ENCODE assay signal across 25 cellular contexts in the genomic region with DNA sequence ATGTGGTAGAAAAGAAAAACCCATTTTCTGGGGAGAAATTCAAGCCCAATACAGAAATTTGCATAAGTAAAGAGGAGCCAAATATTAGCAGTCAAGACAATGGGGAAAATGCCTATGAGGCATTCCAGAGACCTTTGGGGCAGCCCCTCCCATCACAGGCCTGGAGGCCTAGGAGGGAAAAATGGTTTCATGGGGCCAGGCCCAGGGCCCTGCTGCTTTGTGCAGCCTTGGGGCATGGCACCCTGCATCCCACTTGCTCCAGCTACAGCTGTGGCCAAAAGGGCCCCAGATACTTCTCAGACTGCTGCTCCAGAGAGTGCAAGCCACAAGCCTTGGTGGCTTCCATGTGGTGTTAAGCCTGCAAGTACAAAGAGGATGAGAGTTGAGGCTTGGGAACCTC. TPM values are rescaled to one million over a fixed set of nuclear protein-coding genes. Genes with fewer than 3 reads are reported as not detected.
DNase-seq lines count a peak whose midpoint lies in the region; ATAC-seq, FAIRE-seq and TF ChIP-seq lines count a peak whose summit lies in the region.
"Had no signal": no experiment of that assay in that cellular context is flagged by ENCODE, and none has a peak within 500 bp of the region (broad histone marks: within the 10 kb centered on the region; RNA-seq: fewer than 3 reads in every experiment).

No MANE protein-coding gene starts in this region.

- no peaks in the 10 kb centered on the region for H3K27me3 ChIP-seq in esophagus squamous epithelium
- H3K27me3 ChIP-seq: BE2C had no signal

- no peaks in the 10 kb centered on the region for H3K27me3 Mint-ChIP-seq in dendritic cell treated with granulocyte-macrophage colony-stimulating factor and Interleukin-4, amounts not matched to agents 40 ng/mL and 50 ng/mL, for 4 days
- no peaks in the 10 kb centered on the region for H3K27me3 Mint-ChIP-seq in T-helper 2 cell treated with Interferon-gamma antibody and Interleukin-4, amounts not matched to agents 5 μg/mL and 100 μg/mL, for 36 hours (ENCODE audit: low read depth)
- H3K27me3 Mint-ChIP-seq: CD4-positive, CD25-positive, alpha-beta regulatory T cell had no signal

- TF ChIP-seq CTCF in A549 (IDR thresholded peaks at IDR 0.05) (no peak), HEK293 (tag by site-specific recombination; IDR thresholded peaks at IDR 0.05) (no peak), esophagus squamous epithelium (IDR thresholded peaks at IDR 0.05) (no peak)

- peak overlapping the region; percentile 89 for H3K27ac Mint-ChIP-seq in dendritic cell treated with granulocyte-macrophage colony-stimulating factor and Interleukin-4, amounts not matched to agents 40 ng/mL and 50 ng/mL, for 4 days
- H3K27ac Mint-ChIP-seq in T-helper 2 cell treated with Interferon-gamma antibody and Interleukin-4, amounts not matched to agents 5 μg/mL and 100 μg/mL, for 36 hours: no peak overlapping the region
- H3K27ac Mint-ChIP-seq: CD8-positive, alpha-beta T cell; H9; HFFc6 had no signal

- H3K4me3 Mint-ChIP-seq in dendritic cell treated with granulocyte-macrophage colony-stimulating factor and Interleukin-4, amounts not matched to agents 40 ng/mL and 50 ng/mL, for 4 days: no peak overlapping the region
- no peak overlapping the region for H3K4me3 Mint-ChIP-seq in T-helper 2 cell treated with Interferon-gamma antibody and Interleukin-4, amounts not matched to agents 5 μg/mL and 100 μg/mL, for 36 hours
- H3K4me3 Mint-ChIP-seq: CD4-positive, CD25-positive, alpha-beta regulatory T cell; CD8-positive, alpha-beta T cell; H9; HFFc6 had no signal

- ATAC-seq in A549 (no peak), GM18909 (IDR thresholded peaks at IDR 0.05; ENCODE audit: poor library complexity, unreplicated experiment) (no peak)
- ATAC-seq: CD8-positive, alpha-beta T cell; HCT116 had no signal

- peaks cover 17% of the 10 kb centered on the region for H3K9me3 Mint-ChIP-seq in dendritic cell treated with granulocyte-macrophage colony-stimulating factor and Interleukin-4, amounts not matched to agents 40 ng/mL and 50 ng/mL, for 4 days
- H3K9me3 Mint-ChIP-seq in T-helper 2 cell treated with Interferon-gamma antibody and Interleukin-4, amounts not matched to agents 5 μg/mL and 100 μg/mL, for 36 hours: peaks cover 30% of the 10 kb centered on the region

- no peak for TF ChIP-seq POLR2A in A549 (IDR thresholded peaks at IDR 0.05; ENCODE audit: low read length)
- no peak for TF ChIP-seq POLR2A in esophagus squamous epithelium (IDR thresholded peaks at IDR 0.05)

- CTCF ChIA-PET in A549 (lab: Yijun Ruan, JAX): interaction anchor here (0.8 to 1.8 kb wide), 3 partner anchors 12 to 51 kb away, joined by 3 to 10 read pairs (median 3); partner anchors contain the start of gene CYP1B1
- CTCF ChIA-PET in HEK293 (lab: Yijun Ruan, JAX): no interaction called here

- H3K36me3 ChIP-seq in HEK293 (ENCODE audit: control insufficient read depth in 2 of 2, insufficient read depth in 1 of 2, low read length in 2 of 2) (no peaks in the 10 kb centered on the region), esophagus squamous epithelium (no peaks in the 10 kb centered on the region)
- H3K36me3 ChIP-seq: BE2C had no signal

- H3K4me1 Mint-ChIP-seq in dendritic cell treated with granulocyte-macrophage colony-stimulating factor and Interleukin-4, amounts not matched to agents 40 ng/mL and 50 ng/mL, for 4 days (ENCODE audit: low read depth): peaks cover 77% of the 10 kb centered on the region
- H3K4me1 Mint-ChIP-seq in T-helper 2 cell treated with Interferon-gamma antibody and Interleukin-4, amounts not matched to agents 5 μg/mL and 100 μg/mL, for 36 hours (ENCODE audit: low read depth): peaks cover 12% of the 10 kb centered on the region
- H3K4me1 Mint-ChIP-seq: CD4-positive, CD25-positive, alpha-beta regulatory T cell; H9 had no signal

- no peak for TF ChIP-seq RAD21 in A549 (conservative IDR thresholded peaks at IDR 0.05 in 1 of 2, IDR thresholded peaks at IDR 0.05 in 1 of 2)

- H3K4me2 ChIP-seq in A549: no peak overlapping the region

- intact Hi-C loops in dendritic cell treated with granulocyte-macrophage colony-stimulating factor and Interleukin-4, amounts not matched to agents 40 ng/mL and 50 ng/mL, for 4 days (cut with micrococcal nuclease): no loop called here
- intact Hi-C loops in esophagus squamous epithelium (cut with DNase I): no loop called here

- DNase-seq in A549 (ENCODE audit: low read depth in 1 of 2, low spot score in 1 of 2): no peak
- DNase-seq in esophagus squamous epithelium (lab: John Stamatoyannopoulos, UW): no peak
- DNase-seq in T-helper 2 cell treated with Interferon-gamma antibody and Interleukin-4, amounts not matched to agents 5 μg/mL and 100 μg/mL, for 36 hours (ENCODE audit: low spot score): no peak
- DNase-seq: ACHN; AML-193; BE2C; C1 segment of cervical spinal cord; Caco-2; CD4-positive, CD25-positive, alpha-beta regulatory T cell; CD8-positive, alpha-beta T cell; DMS153; DND-41; GM23248; H9; HFFc6 had no signal

- peaks cover 31% of the 10 kb centered on the region for H3K36me3 Mint-ChIP-seq in dendritic cell treated with granulocyte-macrophage colony-stimulating factor and Interleukin-4, amounts not matched to agents 40 ng/mL and 50 ng/mL, for 4 days (ENCODE audit: low read depth)
- H3K36me3 Mint-ChIP-seq in T-helper 2 cell treated with Interferon-gamma antibody and Interleukin-4, amounts not matched to agents 5 μg/mL and 100 μg/mL, for 36 hours (ENCODE audit: low read depth): peaks cover 6% of the 10 kb centered on the region
- H3K36me3 Mint-ChIP-seq: CD4-positive, CD25-positive, alpha-beta regulatory T cell; CD8-positive, alpha-beta T cell had no signal

- no peak for TF ChIP-seq EP300 in A549 (IDR thresholded peaks at IDR 0.05)

- no peak for FAIRE-seq in A549 (lab: Jason Lieb, UNC)
- FAIRE-seq: A204.1, G401.6, GM12892, GM19239, H1 had no signal

- H3K9me3 ChIP-seq in A549 (peaks cover 14% of the 10 kb centered on the region), HEK293 (ENCODE audit: control insufficient read depth, insufficient read depth, low read depth, low read length) (no peaks in the 10 kb centered on the region; the same call in 1 of the 2 replicates), esophagus squamous epithelium (peaks cover 0 to 12% (median 10%) of the 10 kb centered on the region in 3 donors)
- H3K9me3 ChIP-seq: BE2C had no signal

- no peak overlapping the region for H3K27ac ChIP-seq in A549
- no peak overlapping the region for H3K27ac ChIP-seq in HEK293 (ENCODE audit: extremely low read depth, low read depth, low read length)
- H3K27ac ChIP-seq in esophagus squamous epithelium: no peak overlapping the region
- H3K27ac ChIP-seq: 22Rv1, GM23248 had no signal

- H3K4me1 ChIP-seq in A549: no peaks in the 10 kb centered on the region
- no peaks in the 10 kb centered on the region for H3K4me1 ChIP-seq in HEK293 (ENCODE audit: control insufficient read depth, insufficient read depth, low read length)
- H3K4me1 ChIP-seq in esophagus squamous epithelium: peaks cover 0 to 7% (median 4%) of the 10 kb centered on the region in 3 donors
- H3K4me1 ChIP-seq: BE2C, Caco-2 had no signal

- H3K4me3 ChIP-seq in A549: no peak overlapping the region
- no peak overlapping the region for H3K4me3 ChIP-seq in HEK293 (ENCODE audit: low read depth, low read length)
- no peak overlapping the region for H3K4me3 ChIP-seq in esophagus squamous epithelium
- H3K4me3 ChIP-seq: GM23248 had no signal

- POLR2A ChIA-PET in A549 (lab: Yijun Ruan, JAX): no interaction called here
- POLR2A ChIA-PET in HEK293 (lab: Yijun Ruan, JAX): no interaction called here

TF ChIP-seq in A549, 52 proteins besides CTCF, POLR2A, EP300 and RAD21:
- TF ChIP-seq CHD4 (IDR thresholded peaks at IDR 0.05; ENCODE audit: borderline replicate concordance) (no peak), MAFK (IDR thresholded peaks at IDR 0.05; ENCODE audit: partially characterized antibody) (no peak), ZFP36 (IDR thresholded peaks at IDR 0.05; ENCODE audit: borderline replicate concordance, partially characterized antibody) (peak; percentile 86), RARB (CRISPR knock-in tag; IDR thresholded peaks at IDR 0.05) (no peak), JUN (IDR thresholded peaks at IDR 0.05) (no peak)

TF ChIP-seq in HEK293, 187 proteins besides CTCF, POLR2A, EP300 and RAD21:
- TF ChIP-seq REPIN1 (tag by site-specific recombination; IDR thresholded peaks at IDR 0.05; ENCODE audit: low read depth): no peak
- TF ChIP-seq ZNF585B (tag by site-specific recombination; IDR thresholded peaks at IDR 0.05): peak; percentile 98
- TF ChIP-seq SETDB1 (IDR thresholded peaks at IDR 0.05; ENCODE audit: insufficient read length, low read length): peak; percentile 53
- peak; percentile 75; the same call in 1 of the 2 replicates for TF ChIP-seq TRIM28 (IDR thresholded peaks at IDR 0.05; ENCODE audit: borderline replicate concordance, low read length)

RNA-seq across cellular contexts. Expression of gene CYP1B1, which starts 51.3 kb away (rescaled TPM):
- polyA plus RNA-seq in A549 (2011; rRNA removed) (13.1 and 13.2 TPM in 2 replicates), A549 (2017; fragmentation: RNase III; extraction: RNeasy Plus Mini Kit Qiagen cat#74134 plus additional on column Dnase treatment) (4.4 to 5.5 TPM (median 5.3 TPM) in 3 replicates)
- polyA plus RNA-seq in A549 (2012; cell fraction: cytosol; rRNA removed): 14.6 and 20.8 TPM in 2 replicates
- polyA plus RNA-seq in A549 (2012; cell fraction: nucleus; rRNA removed): 28.1 and 45.8 TPM in 2 replicates
- polyA minus RNA-seq in A549 (2011; rRNA and poly(A)+ RNA removed): 29.1 and 30.7 TPM in 2 replicates
- total RNA-seq in esophagus squamous epithelium: 10 to 100 TPM in 2 of 4 donors, 1 to 10 TPM in 2; 1.0 to 20.6 (median 12.8) TPM
- total RNA-seq: CD4-positive, CD25-positive, alpha-beta regulatory T cell; CD8-positive, alpha-beta T cell had no signal
